In the genomic region with DNA sequence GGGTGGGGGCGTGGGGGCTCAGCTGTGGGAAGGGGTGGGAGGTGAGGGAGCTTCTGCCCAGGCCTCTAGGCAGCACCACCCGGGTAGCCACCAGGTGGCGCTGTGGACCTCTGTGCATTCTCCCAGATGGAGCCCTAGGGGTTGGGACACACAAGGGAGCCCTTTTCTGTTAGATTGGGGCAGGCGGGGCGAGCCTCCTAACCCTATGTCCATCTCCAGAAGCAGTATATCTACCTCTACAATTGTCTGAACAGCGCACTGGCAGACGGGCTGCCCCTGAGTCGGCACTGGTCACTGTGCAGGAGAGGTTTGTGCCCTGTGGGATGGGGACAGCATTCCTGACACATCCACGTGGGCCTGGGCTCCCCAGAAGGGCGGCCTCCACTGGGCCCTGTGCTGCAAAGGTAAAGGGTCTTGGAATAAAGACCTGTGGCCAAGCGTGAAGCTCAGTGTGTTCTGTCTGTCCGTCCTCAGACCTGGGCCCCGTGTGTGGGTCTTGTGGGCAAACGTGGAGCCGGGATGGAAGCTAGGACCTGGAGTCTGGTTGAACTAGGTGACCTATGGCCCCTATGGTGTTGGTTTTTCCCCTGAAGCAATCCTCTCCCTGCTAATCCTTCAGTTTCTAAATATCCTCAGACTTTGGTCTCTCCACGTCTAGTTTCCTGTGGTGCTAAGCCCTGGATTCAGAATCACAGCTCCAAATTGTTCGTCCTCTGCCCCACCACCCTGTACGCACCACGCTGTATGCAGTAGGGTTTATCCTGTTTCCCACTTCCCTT, we compare ENCODE assay signal across 1 cellular context.
TF ChIP-seq lines count a peak whose summit lies in the region.

No MANE protein-coding gene starts in this region.

TF ChIP-seq in HEK293, 187 proteins besides CTCF, POLR2A, EP300 and RAD21:
- TF ChIP-seq ZBTB8A (tag by site-specific recombination; IDR thresholded peaks at IDR 0.05) (peak; percentile 26; the same call in 1 of the 2 replicates), ZNF654 (tag by site-specific recombination; IDR thresholded peaks at IDR 0.05; ENCODE audit: low read depth) (peak; percentile 44), ZNF2 (tag by site-specific recombination; IDR thresholded peaks at IDR 0.05) (peak; percentile 64; the same call in 1 of the 2 replicates), ZBTB48 (tag by site-specific recombination; IDR thresholded peaks at IDR 0.05) (peak; percentile 79), ZNF391 (tag by site-specific recombination; IDR thresholded peaks at IDR 0.05; ENCODE audit: borderline replicate concordance, low read depth) (no peak)
TF ChIP-seq in HEK293: peak in this region for 4.
